1 cellular context compared by ENCODE assay signal in genomic region chr20:38725458-38725958, GRCh38.
TF ChIP-seq lines count a peak whose summit lies in the region.

No MANE protein-coding gene starts in this region.

TF ChIP-seq in GM12878, 131 proteins besides CTCF, POLR2A, EP300 and RAD21:
- TF ChIP-seq USF2 (IDR thresholded peaks at IDR 0.05; ENCODE audit: borderline replicate concordance, low read depth, low read length) (no peak), SMC3 (IDR thresholded peaks at IDR 0.05; ENCODE audit: borderline replicate concordance, low read length) (no peak), EZH2 (IDR thresholded peaks at IDR 0.05; ENCODE audit: borderline replicate concordance, control insufficient read depth, low read depth, low read length) (0 out of 2 replicates have a peak, but pooled peaks have one; percentile 39), TCF3 (IDR thresholded peaks at IDR 0.05; ENCODE audit: borderline replicate concordance, insufficient read depth, low read depth, low read length) (0 out of 2 replicates have a peak, but pooled peaks have one; percentile 16), POLR2AphosphoS2 (IDR thresholded peaks at IDR 0.05; ENCODE audit: low read depth, low read length) (no peak), MYB (IDR thresholded peaks at IDR 0.05; ENCODE audit: borderline replicate concordance, low read depth, low read length) (no peak), ZZZ3 (IDR thresholded peaks at IDR 0.05; ENCODE audit: control insufficient read depth, insufficient read length, low read depth) (no peak), RUNX3 (IDR thresholded peaks at IDR 0.05; ENCODE audit: low read length) (0 out of 2 replicates have a peak, but pooled peaks have one; percentile 2), IRF5 (IDR thresholded peaks at IDR 0.05; ENCODE audit: borderline replicate concordance) (no peak)
